In genomic region chr21:25564349-25564948, GRCh38 we compare ENCODE assay signal across 13 cellular contexts. TPM values are rescaled to one million over a fixed set of nuclear protein-coding genes. Genes with fewer than 3 reads are reported as not detected.
DNase-seq lines count a peak whose midpoint lies in the region; ATAC-seq and TF ChIP-seq lines count a peak whose summit lies in the region.
"Had no signal": no experiment of that assay in that cellular context is flagged by ENCODE, and none has a peak within 500 bp of the region (broad histone marks: within the 10 kb centered on the region; RNA-seq: fewer than 3 reads in every experiment).

No MANE protein-coding gene starts in this region.

- H3K4me2 ChIP-seq in osteoblast (ENCODE audit: insufficient read depth, low read length): peak overlapping the region; percentile 90

- no peak overlapping the region for H2AFZ ChIP-seq in osteoblast (ENCODE audit: low read length)

- no peaks in the 10 kb centered on the region for H3K9me3 ChIP-seq in osteoblast (ENCODE audit: low read depth, low read length)
- H3K9me3 ChIP-seq: SJCRH30, tibial nerve had no signal

- H3K79me2 ChIP-seq in osteoblast (ENCODE audit: insufficient read depth, low read length): peaks cover 46% of the 10 kb centered on the region

- H3K27ac ChIP-seq in osteoblast (ENCODE audit: low read depth, low read length): no peak overlapping the region
- H3K27ac ChIP-seq: SJCRH30 had no signal

- TF ChIP-seq CTCF in HFF-Myc (IDR thresholded peaks at IDR 0.05; ENCODE audit: low read depth, low read length, missing control alignments) (no peak), osteoblast (IDR thresholded peaks at IDR 0.05; ENCODE audit: extremely low read depth, low read depth, low read length) (no peak)

- H3K27me3 ChIP-seq in osteoblast (ENCODE audit: insufficient read depth, low read length): no peaks in the 10 kb centered on the region
- H3K27me3 ChIP-seq: SJCRH30, tibial nerve had no signal

- CTCF ChIA-PET in activated naive CD4-positive, alpha-beta T cell treated with anti-CD3 and anti-CD28 coated beads, Interleukin-2, amount 10 ng/mL, durations not matched to agents 7 days and 5 days (lab: Charles Lee): interaction anchor here (1.6 to 6.2 kb wide), 3 partner anchors 10 to 143 kb away, joined by 5 to 42 read pairs (median 9); no protein-coding TSS in a partner anchor

- H4K20me1 ChIP-seq in osteoblast (ENCODE audit: insufficient read depth, low read length): no peaks in the 10 kb centered on the region

- H3K9me3 Mint-ChIP-seq in activated CD4-positive, alpha-beta T cell treated with anti-CD3 and anti-CD28 coated beads, Interleukin-2, amount 10 ng/mL, durations not matched to agents 24 days and 14 days: peaks cover 8% of the 10 kb centered on the region
- H3K9me3 Mint-ChIP-seq in activated naive CD4-positive, alpha-beta T cell treated with anti-CD3 and anti-CD28 coated beads, Interleukin-2, amount 10 ng/mL, durations not matched to agents 7 days and 5 days: no peaks in the 10 kb centered on the region

- ATAC-seq in HG02938 (IDR thresholded peaks at IDR 0.05; ENCODE audit: unreplicated experiment) (no peak), HG02870 (IDR thresholded peaks at IDR 0.05; ENCODE audit: unreplicated experiment) (no peak)

- H3K4me3 Mint-ChIP-seq in activated CD4-positive, alpha-beta T cell treated with anti-CD3 and anti-CD28 coated beads, Interleukin-2, amount 10 ng/mL, durations not matched to agents 24 days and 14 days: peak overlapping the region; percentile 90
- H3K4me3 Mint-ChIP-seq in activated naive CD4-positive, alpha-beta T cell treated with anti-CD3 and anti-CD28 coated beads, Interleukin-2, amount 10 ng/mL, durations not matched to agents 7 days and 5 days: peak overlapping the region; percentile 89

- intact Hi-C loops in activated CD4-positive, alpha-beta T cell treated with anti-CD3 and anti-CD28 coated beads, Interleukin-2, amount 10 ng/mL, durations not matched to agents 24 days and 14 days (cut with micrococcal nuclease): no loop called here

- peaks cover 52% of the 10 kb centered on the region for H3K4me1 Mint-ChIP-seq in activated CD4-positive, alpha-beta T cell treated with anti-CD3 and anti-CD28 coated beads, Interleukin-2, amount 10 ng/mL, durations not matched to agents 24 days and 14 days
- peaks cover 77% of the 10 kb centered on the region for H3K4me1 Mint-ChIP-seq in activated naive CD4-positive, alpha-beta T cell treated with anti-CD3 and anti-CD28 coated beads, Interleukin-2, amount 10 ng/mL, durations not matched to agents 7 days and 5 days

- H3K4me3 ChIP-seq in HFF-Myc (replicated peaks; ENCODE audit: low read depth, low read length): peak overlapping the region; percentile 67
- no peak overlapping the region for H3K4me3 ChIP-seq in osteoblast (ENCODE audit: insufficient read depth, low read length)
- H3K4me3 ChIP-seq: SJCRH30, tibial nerve had no signal

- peaks cover 77% of the 10 kb centered on the region for H3K36me3 Mint-ChIP-seq in activated CD4-positive, alpha-beta T cell treated with anti-CD3 and anti-CD28 coated beads, Interleukin-2, amount 10 ng/mL, durations not matched to agents 24 days and 14 days (ENCODE audit: low read depth)
- peaks cover 35% of the 10 kb centered on the region for H3K36me3 Mint-ChIP-seq in activated naive CD4-positive, alpha-beta T cell treated with anti-CD3 and anti-CD28 coated beads, Interleukin-2, amount 10 ng/mL, durations not matched to agents 7 days and 5 days

- peak; percentile 55 for DNase-seq in activated CD4-positive, alpha-beta T cell treated with anti-CD3 and anti-CD28 coated beads, Interleukin-2, amount 10 ng/mL, durations not matched to agents 24 days and 14 days
- DNase-seq in activated CD4-positive, alpha-beta T cell treated with anti-CD3 and anti-CD28 coated beads for 1 hour: no peak
- DNase-seq in HFF-Myc (ENCODE audit: extremely low read depth, low read depth): no peak
- no peak for DNase-seq in activated naive CD4-positive, alpha-beta T cell treated with anti-CD3 and anti-CD28 coated beads, Interleukin-2, amount 10 ng/mL, durations not matched to agents 7 days and 5 days
- DNase-seq in osteoblast (ENCODE audit: insufficient read length, low spot score, missing footprints): no peak
- no peak for DNase-seq in cortex of kidney (lab: John Stamatoyannopoulos, UW)
- DNase-seq: COR-L47, NCI-H1048, NCI-H2171, SJCRH30 had no signal

- H3K4me1 ChIP-seq in osteoblast (ENCODE audit: insufficient read depth, low read length): peaks cover 33% of the 10 kb centered on the region
- H3K4me1 ChIP-seq: SJCRH30 had no signal

- peaks cover 2% of the 10 kb centered on the region for H3K27me3 Mint-ChIP-seq in activated CD4-positive, alpha-beta T cell treated with anti-CD3 and anti-CD28 coated beads, Interleukin-2, amount 10 ng/mL, durations not matched to agents 24 days and 14 days
- no peaks in the 10 kb centered on the region for H3K27me3 Mint-ChIP-seq in activated naive CD4-positive, alpha-beta T cell treated with anti-CD3 and anti-CD28 coated beads, Interleukin-2, amount 10 ng/mL, durations not matched to agents 7 days and 5 days

- H3K36me3 ChIP-seq in osteoblast (ENCODE audit: insufficient read depth, low read length): peaks cover 4% of the 10 kb centered on the region

- peak overlapping the region; percentile 99 for H3K27ac Mint-ChIP-seq in activated CD4-positive, alpha-beta T cell treated with anti-CD3 and anti-CD28 coated beads, Interleukin-2, amount 10 ng/mL, durations not matched to agents 24 days and 14 days
- H3K27ac Mint-ChIP-seq in activated naive CD4-positive, alpha-beta T cell treated with anti-CD3 and anti-CD28 coated beads, Interleukin-2, amount 10 ng/mL, durations not matched to agents 7 days and 5 days: no peak overlapping the region

RNA-seq across cellular contexts. Expression of gene MRPL39, which starts 42.8 kb away (rescaled TPM):
- total RNA-seq in activated CD4-positive, alpha-beta T cell treated with anti-CD3 and anti-CD28 coated beads, Interleukin-2, amount 10 ng/mL, durations not matched to agents 24 days and 14 days: 63.2 and 66.0 TPM in 2 replicates
- total RNA-seq in osteoblast: 26.5 and 28.2 TPM in 2 replicates
